In genomic region chr16:2691491-2692248, GRCh38 we compare ENCODE assay signal across 13 cellular contexts. TPM values are rescaled to one million over a fixed set of nuclear protein-coding genes. Genes with fewer than 3 reads are reported as not detected.
A peak's percentile ranks its signal among the peaks of the same experiment; 100 is the strongest.
DNase-seq lines count a peak whose midpoint lies in the region; ATAC-seq, FAIRE-seq and TF ChIP-seq lines count a peak whose summit lies in the region.
"Had no signal": no experiment of that assay in that cellular context is flagged by ENCODE, and none has a peak within 500 bp of the region (broad histone marks: within the 10 kb centered on the region; RNA-seq: fewer than 3 reads in every experiment).

No MANE protein-coding gene starts in this region.

- H3K4me3 ChIP-seq in body of pancreas = no peak overlapping the region
- no peak overlapping the region for H3K4me3 ChIP-seq in right cardiac atrium (ENCODE audit: low read length)
- H3K4me3 ChIP-seq in stomach = no peak overlapping the region
- H3K4me3 ChIP-seq: smooth muscle cell, upper lobe of right lung had no signal

- H3K9me3 ChIP-seq in body of pancreas (no peaks in the 10 kb centered on the region), right cardiac atrium (ENCODE audit: control insufficient read depth, low read length) (no peaks in the 10 kb centered on the region), stomach (no peaks in the 10 kb centered on the region)
- H3K9me3 ChIP-seq: upper lobe of right lung had no signal

- TF ChIP-seq CTCF in body of pancreas (IDR thresholded peaks at IDR 0.05) (no peak), stomach (IDR thresholded peaks at IDR 0.05) (no peak)

- H3K36me3 ChIP-seq in body of pancreas (replicated peaks in 1 of 2; ENCODE audit: insufficient read depth in 1 of 2, low read depth in 2 of 2) (no peaks in the 10 kb centered on the region), stomach (peaks cover 0 to 41% (median 30%) of the 10 kb centered on the region in 4 donors)

- H3K4me1 ChIP-seq in body of pancreas (peaks cover 16% of the 10 kb centered on the region), right cardiac atrium (ENCODE audit: control insufficient read depth, insufficient read depth, low read length) (no peaks in the 10 kb centered on the region), stomach (peaks cover 35 to 53% (median 42%) of the 10 kb centered on the region in 4 donors)

- intact Hi-C loops in body of pancreas (cut with DNase I) = no loop called here
- intact Hi-C loops in right cardiac atrium (cut with DNase I) = no loop called here
- intact Hi-C loops in stomach (cut with DNase I; ENCODE audit: low total_unique reads) = no loop called here

- FAIRE-seq in HTR-8/SVneo (lab: Jason Lieb, UNC) = no peak

- TF ChIP-seq POLR2A in body of pancreas (IDR thresholded peaks at IDR 0.05) = no peak
- TF ChIP-seq POLR2A in stomach (IDR thresholded peaks at IDR 0.05) = no peak

- no peaks in the 10 kb centered on the region for H3K27me3 ChIP-seq in body of pancreas
- H3K27me3 ChIP-seq in right cardiac atrium (ENCODE audit: control insufficient read depth, insufficient read depth) = no peaks in the 10 kb centered on the region
- no peaks in the 10 kb centered on the region for H3K27me3 ChIP-seq in stomach
- H3K27me3 ChIP-seq: upper lobe of right lung had no signal

- 52 to 64% methylated on average over 5 to 27 of the region's 29 CpGs for WGBS in body of pancreas, 2 donors
- 75% methylated on average over 29 of the region's 29 CpGs for WGBS in right cardiac atrium
- WGBS in stomach, 5 donors = 63 to 81% (median 69%) methylated on average over 12 to 29 of the region's 29 CpGs

- TF ChIP-seq EP300 in stomach (IDR thresholded peaks at IDR 0.05) = no peak

- DNase-seq in NCI-H1092 treated with DMSO at 0.1 percent for 48 hours (lab: John Stamatoyannopoulos, UW) (peak; percentile 69), body of pancreas (peak; percentile 48 to 80 (median 67)), right cardiac atrium (peak; percentile 50 to 76 (median 68)), stomach (peak; percentile 80), HTR-8/SVneo (ENCODE audit: insufficient read length, low spot score) (no peak), foreskin melanocyte (no peak), AG08396 (ENCODE audit: low spot score) (no peak)
- DNase-seq: PC-3, upper lobe of right lung had no signal

- H3K27ac ChIP-seq in body of pancreas = no peak overlapping the region
- peak overlapping the region; percentile 87 for H3K27ac ChIP-seq in right cardiac atrium (ENCODE audit: low read length)
- H3K27ac ChIP-seq in stomach = peak overlapping the region in 1 of 5 donors; percentile 35
- H3K27ac ChIP-seq: KMS-11 had no signal

- peak; percentile 54 for ATAC-seq in body of pancreas
- peak; percentile 23 to 32 for ATAC-seq in right cardiac atrium
- no peak for ATAC-seq in HG03571 (IDR thresholded peaks at IDR 0.05; ENCODE audit: unreplicated experiment)
- ATAC-seq: activated T-helper 17 cell treated with anti-CD3 and anti-CD28 coated beads, Interleukin-2, amount 50 U/mL, for 72 hours; PC-3; upper lobe of right lung had no signal

RNA-seq across cellular contexts. Expression of gene KCTD5, which starts 9.3 kb away (rescaled TPM):
- total RNA-seq in body of pancreas = 1 to 10 TPM; 6.2 to 7.3 TPM
- 10 to 100 TPM; 10.6 to 13.7 (median 12.0) TPM for total RNA-seq in right cardiac atrium
- polyA plus RNA-seq in right cardiac atrium = 11.1 TPM
- total RNA-seq in stomach = 10 to 100 TPM in 4 of 5 donors, under 1 TPM in 1; 0.89 to 45.6 (median 27.2) TPM
- polyA plus RNA-seq in stomach = 10 to 100 TPM; 14.4 to 28.6 (median 14.7) TPM

RNA-seq across cellular contexts. Expression of gene PRSS27, which starts 28.4 kb away (rescaled TPM):
- 1 to 10 TPM in 1 of 2 donors, not detected in 1; 2.1 TPM for total RNA-seq in body of pancreas
- under 1 TPM; 0.32 to 0.64 (median 0.37) TPM for total RNA-seq in right cardiac atrium
- polyA plus RNA-seq in right cardiac atrium = 0.25 TPM
- under 1 TPM in 1 of 5 donors, not detected in 4; 0.55 TPM for total RNA-seq in stomach
- polyA plus RNA-seq in stomach = 10 to 100 TPM in 1 of 3 donors, under 1 TPM in 2; 0.50 to 74.4 (median 0.76) TPM

Comparison
In these comparisons a context has a peak if more than half of its experiments do, and no peak if none do; other contexts are left out.
1. DNase-seq: peak in NCI-H1092 treated with DMSO at 0.1 percent for 48 hours (single experiment), body of pancreas (4 of 4), right cardiac atrium (3 of 3) and stomach (single experiment); none in HTR-8/SVneo (single experiment), foreskin melanocyte (single experiment) and AG08396 (single experiment).